ENCODE assay signal across 28 cellular contexts in genomic region chr9:107703651-107704050, GRCh38.
"Had no signal": no experiment of that assay in that cellular context is flagged by ENCODE, and none has a peak within 500 bp of the region (broad histone marks: within the 10 kb centered on the region; RNA-seq: fewer than 3 reads in every experiment).

No MANE protein-coding gene starts in this region.

- H3K36me3 ChIP-seq: Peyer's patch had no signal

- H3K4me3 ChIP-seq: Peyer's patch had no signal

- DNase-seq: activated CD4-positive, alpha-beta T cell treated with anti-CD3 and anti-CD28 coated beads, Interleukin-2, amount 10 ng/mL, durations not matched to agents 24 days and 14 days; activated CD4-positive, alpha-beta T cell treated with anti-CD3 and anti-CD28 coated beads, Interleukin-2, amount 50 U/mL, for 4 hours; activated CD8-positive, alpha-beta memory T cell treated with anti-CD3 and anti-CD28 coated beads, Interleukin-2, amount 50 U/mL, for 4 hours; activated CD8-positive, alpha-beta T cell treated with anti-CD3 and anti-CD28 coated beads, Interleukin-2, amount 10 ng/mL, durations not matched to agents 7 days and 5 days; activated effector memory CD4-positive, alpha-beta T cell treated with Interleukin-2 at 50 U/mL for 16 hours; activated naive CD4-positive, alpha-beta T cell treated with anti-CD3 and anti-CD28 coated beads, Interleukin-2, amount 10 ng/mL, durations not matched to agents 7 days and 5 days; activated naive CD8-positive, alpha-beta T cell treated with anti-CD3 and anti-CD28 coated beads, Interleukin-2, amount 50 U/mL, for 24 hours; activated T-cell treated with anti-CD3 and anti-CD28 coated beads for 4 hours; activated T-cell treated with anti-CD3 and anti-CD28 coated beads, Interleukin-2, amount 50 U/mL, for 48 hours; anterior cingulate cortex; central memory CD4-positive, alpha-beta T cell; Kasumi-1; KG1; MM.1S; NCI-H1092 treated with DMSO at 0.1 percent for 48 hours; NCI-H1417; NCI-H146; NCI-H187; NCI-H2029 treated with DMSO at 0.1 percent for 48 hours; NCI-H2107; NCI-H2171; NCI-H510A; NCI-H526; NCI-H748 treated with DMSO at 0.1 percent for 48 hours; NK-92 treated with Interleukin-12 subunit alpha and Interleukin-12 subunit beta, amount 100 ng/mL, for 24 hours; PC-3; Peyer's patch had no signal

- H3K4me1 ChIP-seq: Peyer's patch had no signal

- H3K27me3 ChIP-seq: Peyer's patch had no signal

- H3K9me3 ChIP-seq: Peyer's patch had no signal

- ATAC-seq: activated CD8-positive, alpha-beta T cell treated with anti-CD3 and anti-CD28 coated beads, Interleukin-2, amount 10 ng/mL, durations not matched to agents 7 days and 5 days; activated naive CD8-positive, alpha-beta T cell treated with anti-CD3 and anti-CD28 coated beads, Interleukin-2, amount 50 U/mL, for 24 hours; PC-3; Right ventricle myocardium inferior had no signal
